Comparison of ENCODE assay signal across 18 cellular contexts in the genomic region with DNA sequence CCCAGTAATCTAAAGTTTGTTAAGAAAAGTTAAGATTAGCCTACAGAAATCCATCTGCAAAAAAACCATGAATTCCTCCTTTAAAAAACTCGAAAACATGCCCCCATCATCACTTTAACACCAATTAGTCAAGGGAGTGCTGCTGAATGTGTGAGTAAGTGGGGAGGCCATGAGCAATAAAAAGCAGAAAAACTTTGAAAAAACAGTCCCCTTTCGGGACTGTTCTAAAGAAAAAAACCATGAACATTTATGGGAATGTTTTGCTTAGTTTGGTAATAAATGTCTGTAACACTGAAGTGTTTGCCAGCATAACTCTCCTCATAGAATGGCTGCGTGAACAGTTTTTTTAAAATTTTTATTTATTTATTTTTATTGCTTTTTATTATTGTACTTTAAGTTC.
"Had no signal": no experiment of that assay in that cellular context is flagged by ENCODE, and none has a peak within 500 bp of the region (broad histone marks: within the 10 kb centered on the region; RNA-seq: fewer than 3 reads in every experiment).

No MANE protein-coding gene starts in this region.

- H3K9me3 ChIP-seq: esophagus muscularis mucosa, gastroesophageal sphincter, left ventricle myocardium inferior, lower lobe of right lung, psoas muscle, right lobe of liver had no signal

- H3K27me3 ChIP-seq: esophagus muscularis mucosa, gastroesophageal sphincter, right lobe of liver had no signal

- H3K27ac ChIP-seq: epithelial cell of prostate, esophagus muscularis mucosa, gastroesophageal sphincter, left ventricle myocardium inferior, lower lobe of right lung, psoas muscle, right lobe of liver had no signal

- H3K36me3 ChIP-seq: esophagus muscularis mucosa, gastroesophageal sphincter, left ventricle myocardium inferior, lower lobe of right lung, right lobe of liver had no signal

- ATAC-seq: gastroesophageal sphincter, left cardiac atrium, lower lobe of right lung, psoas muscle, right lobe of liver had no signal

- H3K4me3 ChIP-seq: esophagus muscularis mucosa, gastroesophageal sphincter, left ventricle myocardium inferior, lower lobe of right lung, psoas muscle, right lobe of liver had no signal

- DNase-seq: effector memory CD4-positive, alpha-beta T cell; foreskin fibroblast; glutamatergic neuron; kidney; left cardiac atrium; left ventricle myocardium inferior; lower lobe of right lung; midbrain; naive B cell; psoas muscle; retina; right lobe of liver; small intestine; stimulated activated CD4-positive, alpha-beta T cell treated with anti-CD3 and anti-CD28 coated beads, Interleukin-12 subunit alpha, Interleukin-12 subunit beta, amount 100 ng/mL, for 4 hours; stimulated activated naive CD4-positive, alpha-beta T cell treated with Interleukin-2 at 50 U/mL for 16 hours had no signal

- H3K4me1 ChIP-seq: psoas muscle had no signal
